In genomic region chr9:32526707-32527048, GRCh38 we compare ENCODE assay signal across 8 cellular contexts. TPM values are rescaled to one million over a fixed set of nuclear protein-coding genes. Genes with fewer than 3 reads are reported as not detected.
A peak's percentile ranks its signal among the peaks of the same experiment; 100 is the strongest.
DNase-seq lines count a peak whose midpoint lies in the region; ATAC-seq, FAIRE-seq and TF ChIP-seq lines count a peak whose summit lies in the region.

No MANE protein-coding gene starts in this region.

- H3K4me3 ChIP-seq in K562 (peak overlapping the region; percentile 54), upper lobe of left lung (peak overlapping the region; percentile 47 to 85 (median 64))

- H2AFZ ChIP-seq in K562 (ENCODE audit: low read depth, low read length) = peak overlapping the region; percentile 78

- DNase-seq in activated naive CD4-positive, alpha-beta T cell (lab: John Stamatoyannopoulos, UW) = no peak
- DNase-seq in K562 (ENCODE audit: extremely low read depth in 1 of 4, low spot score in 3 of 4) = no peak
- peak; percentile 16 for DNase-seq in medulla oblongata (ENCODE audit: extremely low spot score)
- no peak for DNase-seq in upper lobe of left lung
- no peak for DNase-seq in NCI-H1048 (lab: John Stamatoyannopoulos, UW)
- DNase-seq in amniotic stem cell (lab: John Stamatoyannopoulos, UW) = no peak

- H3K79me2 ChIP-seq in K562 (ENCODE audit: control insufficient read depth, insufficient read depth, low read length) = no peaks in the 10 kb centered on the region

- no peak for TF ChIP-seq RAD21 in K562 (CRISPR knock-in tag; conservative IDR thresholded peaks at IDR 0.05 in 1 of 2, IDR thresholded peaks at IDR 0.05 in 1 of 2)

- H3K36me3 ChIP-seq in K562 (ENCODE audit: control insufficient read depth, insufficient read depth, low read length) (no peaks in the 10 kb centered on the region), upper lobe of left lung (no peaks in the 10 kb centered on the region)

- no TSS peak for BruUV-seq in K562 (replicated peaks; lab: Mats Ljungman, UMichigan)

- 0 out of 6 replicates have a peak, but pooled peaks of 1 of the 3 experiments have one; percentile 6 for TF ChIP-seq CTCF in K562 (IDR thresholded peaks at IDR 0.05 in 2 of 3, conservative IDR thresholded peaks at IDR 0.05 in 1 of 3; ENCODE audit: insufficient read depth in 2 of 3, low read depth in 1 of 3, low read length in 3 of 3)
- no peak for TF ChIP-seq CTCF in upper lobe of left lung (IDR thresholded peaks at IDR 0.05)

- H3K27ac Mint-ChIP-seq in activated naive CD4-positive, alpha-beta T cell treated with anti-CD3 and anti-CD28 coated beads, Interleukin-2, amount 50 U/mL, for 24 hours = peak overlapping the region; percentile 78

- TF ChIP-seq EP300 in K562 (IDR thresholded peaks at IDR 0.05; ENCODE audit: low read length) (no peak), upper lobe of left lung (IDR thresholded peaks at IDR 0.05) (no peak)

- H3K27me3 Mint-ChIP-seq in activated naive CD4-positive, alpha-beta T cell treated with anti-CD3 and anti-CD28 coated beads, Interleukin-2, amount 50 U/mL, for 24 hours = no peaks in the 10 kb centered on the region

- H3K4me1 ChIP-seq in K562 (replicated peaks in 1 of 2; ENCODE audit: control insufficient read depth in 2 of 2, insufficient read depth in 2 of 2, low read length in 2 of 2) = peaks cover 0 to 4% of the 10 kb centered on the region in 2 experiments; a peak in 1 of 5 replicates
- H3K4me1 ChIP-seq in upper lobe of left lung = peaks cover 18 to 33% (median 24%) of the 10 kb centered on the region in 4 donors

- H3K4me3 Mint-ChIP-seq in activated naive CD4-positive, alpha-beta T cell treated with anti-CD3 and anti-CD28 coated beads, Interleukin-2, amount 50 U/mL, for 24 hours = peak overlapping the region; percentile 90

- intact Hi-C loops in K562 (cut with micrococcal nuclease) = loop anchor here (1.0 to 2.0 kb wide), 2 partner anchors 46 to 147 kb away; partner anchors contain the start of gene NDUFB6

- CTCF ChIA-PET in K562 (lab: Yijun Ruan, JAX; ENCODE audit: low intra/inter-chr PET ratio) = interaction anchor here (1.1 to 2.3 kb wide), 2 partner anchors 53 to 147 kb away, joined by 5 to 17 read pairs; no protein-coding TSS in a partner anchor

- in situ Hi-C loops in K562 (cut with MboI) = no loop called here

- H3K9me3 ChIP-seq in K562 (replicated peaks; ENCODE audit: control insufficient read depth, insufficient read depth, low read depth, low read length) (no peaks in the 10 kb centered on the region), upper lobe of left lung (no peaks in the 10 kb centered on the region)

- H3K9me3 Mint-ChIP-seq in activated naive CD4-positive, alpha-beta T cell treated with anti-CD3 and anti-CD28 coated beads, Interleukin-2, amount 50 U/mL, for 24 hours = no peaks in the 10 kb centered on the region

- ATAC-seq in K562 (no peak), upper lobe of left lung (ENCODE audit: low FRiP score in 2 of 2) (no peak), GM18867 (IDR thresholded peaks at IDR 0.05; ENCODE audit: unreplicated experiment) (no peak)

- H3K27ac ChIP-seq in K562 (ENCODE audit: extremely low read depth, low read depth, low read length) (peak overlapping the region; percentile 33; the same call in 1 of the 3 replicates), upper lobe of left lung (peak overlapping the region; percentile 86 to 90 (median 89))

- H3K36me3 Mint-ChIP-seq in activated naive CD4-positive, alpha-beta T cell treated with anti-CD3 and anti-CD28 coated beads, Interleukin-2, amount 50 U/mL, for 24 hours = peaks cover 15% of the 10 kb centered on the region

- WGBS in K562 (ENCODE audit: insufficient coverage, low coverage, missing lambda C conversion rate) = 0% methylated on average over 2 of the region's 2 CpGs
- 10 to 14% methylated on average over 2 of the region's 2 CpGs for WGBS in upper lobe of left lung, 2 donors

- peak overlapping the region; percentile 80 for H3K4me2 ChIP-seq in K562 (ENCODE audit: insufficient read depth, low read length)

- no peaks in the 10 kb centered on the region for H3K9me1 ChIP-seq in K562 (ENCODE audit: control insufficient read depth, insufficient read depth, low read length)

- TF ChIP-seq POLR2A in K562 (conservative IDR thresholded peaks at IDR 0.05) = no peak
- no peak for TF ChIP-seq POLR2A in upper lobe of left lung (IDR thresholded peaks at IDR 0.05)

- no peaks in the 10 kb centered on the region for H3K27me3 ChIP-seq in K562 (ENCODE audit: control insufficient read depth in 2 of 2, insufficient read depth in 2 of 2, low read length in 2 of 2)
- no peaks in the 10 kb centered on the region for H3K27me3 ChIP-seq in upper lobe of left lung

- FAIRE-seq in K562 (lab: Jason Lieb, UNC) = no peak

- H3K4me1 Mint-ChIP-seq in activated naive CD4-positive, alpha-beta T cell treated with anti-CD3 and anti-CD28 coated beads, Interleukin-2, amount 50 U/mL, for 24 hours = peaks cover 50% of the 10 kb centered on the region

- POLR2A ChIA-PET in K562 (lab: Yijun Ruan, JAX) = interaction anchor here (1.1 kb wide), 2 partner anchors 10 to 148 kb away, joined by 3 to 4 read pairs; no protein-coding TSS in a partner anchor

- peak overlapping the region in 1 of 2 experiments; percentile 38; a peak in 2 of 4 replicates for H3K9ac ChIP-seq in K562 (ENCODE audit: insufficient read depth in 1 of 2, low read depth in 2 of 2, low read length in 2 of 2)

- H4K20me1 ChIP-seq in K562 (replicated peaks; ENCODE audit: control insufficient read depth, insufficient read depth, low read length) = no peaks in the 10 kb centered on the region

RNA-seq across cellular contexts. Expression of gene RIGI, which starts 0.7 kb away (rescaled TPM):
- 0.53 and 1.9 TPM in 2 replicates for total RNA-seq in K562 (2011; cell fraction: chromatin; rRNA removed; ENCODE audit: low replicate concordance)
- total RNA-seq in K562 (2011; cell fraction: nucleolus; rRNA removed) = 0.33 and 0.39 TPM in 2 replicates
- 0.59 and 1.1 TPM in 2 replicates for total RNA-seq in K562 (2011; cell fraction: nucleoplasm; rRNA removed)
- total RNA-seq in K562 (2014; rRNA removed) (0.27 and 0.49 TPM in 2 replicates), K562 (2014; rRNA removed; fragmentation: Illumina TruSeq; extraction: Trizol) (0.80 and 1.1 TPM in 2 replicates), K562 (2015; rRNA removed; fragmentation: Illumina TruSeq; extraction: Trizol) (1.0 and 1.1 TPM in 2 replicates), K562 (2021) (0.49 and 0.62 TPM in 2 replicates), upper lobe of left lung (10 to 100 TPM in 5 of 6 donors, 1 to 10 TPM in 1; 7.8 to 24.1 (median 15.3) TPM)
- polyA plus RNA-seq in K562 (2011; rRNA removed) (0.43 and 0.54 TPM in 2 replicates), K562 (2014; fragmentation: Illumina TruSeq; extraction: Trizol) (0.53 and 0.94 TPM in 2 replicates), K562 (2014; fragmentation: Nextera tagmentation; extraction: Ambion mirVana) (under 1 TPM; 0.32 to 0.36 TPM), K562 (2014; rRNA removed) (0.31 and 0.50 TPM in 2 replicates)
- polyA plus RNA-seq in K562 (2011; cell fraction: cytosol; rRNA removed) = 0.10 and 0.21 TPM in 2 replicates
- 0.21 and 0.39 TPM in 2 replicates for polyA plus RNA-seq in K562 (2011; cell fraction: nucleus; rRNA removed)
- polyA plus RNA-seq in K562 (2012) = 0.61 and 1.00 TPM in 2 replicates
- polyA minus RNA-seq in K562 (2011; rRNA and poly(A)+ RNA removed) = 0.95 and 1.2 TPM in 2 replicates
- 0.38 TPM in 1 of 2 replicates, not detected in the other for polyA minus RNA-seq in K562 (2011; cell fraction: cytosol; rRNA and poly(A)+ RNA removed)
- 0.54 and 0.89 TPM in 2 replicates for polyA minus RNA-seq in K562 (2011; cell fraction: nucleus; rRNA and poly(A)+ RNA removed)

RNA-seq across cellular contexts. Expression of gene SMIM27, which starts 25.4 kb away (rescaled TPM):
- total RNA-seq in K562 (2011; cell fraction: chromatin; rRNA removed; ENCODE audit: low replicate concordance) = 1.6 and 2.0 TPM in 2 replicates
- 2.4 and 2.5 TPM in 2 replicates for total RNA-seq in K562 (2011; cell fraction: nucleolus; rRNA removed)
- 4.8 and 5.9 TPM in 2 replicates for total RNA-seq in K562 (2011; cell fraction: nucleoplasm; rRNA removed)
- total RNA-seq in K562 (2014; rRNA removed) (2.9 and 5.9 TPM in 2 replicates), K562 (2014; rRNA removed; fragmentation: Illumina TruSeq; extraction: Trizol) (5.1 and 7.0 TPM in 2 replicates), K562 (2015; rRNA removed; fragmentation: Illumina TruSeq; extraction: Trizol) (7.9 and 8.3 TPM in 2 replicates), K562 (2021) (7.8 and 8.9 TPM in 2 replicates), upper lobe of left lung (10 to 100 TPM in 1 of 6 donors, 1 to 10 TPM in 5; 2.1 to 14.4 (median 5.5) TPM)
- polyA plus RNA-seq in K562 (2011; rRNA removed) (8.7 and 10.6 TPM in 2 replicates), K562 (2014; fragmentation: Illumina TruSeq; extraction: Trizol) (4.6 and 5.8 TPM in 2 replicates), K562 (2014; fragmentation: Nextera tagmentation; extraction: Ambion mirVana) (10 to 100 TPM; 14.6 to 16.1 TPM), K562 (2014; rRNA removed) (4.4 and 9.8 TPM in 2 replicates)
- polyA plus RNA-seq in K562 (2011; cell fraction: cytosol; rRNA removed) = 2.6 and 3.3 TPM in 2 replicates
- polyA plus RNA-seq in K562 (2011; cell fraction: nucleus; rRNA removed) = 6.1 and 6.7 TPM in 2 replicates
- 13.3 and 21.5 TPM in 2 replicates for polyA plus RNA-seq in K562 (2012)
- 1.1 and 2.9 TPM in 2 replicates for polyA minus RNA-seq in K562 (2011; rRNA and poly(A)+ RNA removed)
- 2.0 TPM in 1 of 2 replicates, not detected in the other for polyA minus RNA-seq in K562 (2011; cell fraction: cytosol; rRNA and poly(A)+ RNA removed)
- 1.6 and 3.8 TPM in 2 replicates for polyA minus RNA-seq in K562 (2011; cell fraction: nucleus; rRNA and poly(A)+ RNA removed)

RNA-seq across cellular contexts. Expression of gene TOPORS, which starts 25.7 kb away (rescaled TPM):
- 5.5 and 23.2 TPM in 2 replicates for total RNA-seq in K562 (2011; cell fraction: chromatin; rRNA removed; ENCODE audit: low replicate concordance)
- 4.5 and 5.9 TPM in 2 replicates for total RNA-seq in K562 (2011; cell fraction: nucleolus; rRNA removed)
- 8.9 and 9.8 TPM in 2 replicates for total RNA-seq in K562 (2011; cell fraction: nucleoplasm; rRNA removed)
- total RNA-seq in K562 (2014; rRNA removed) (9.3 and 9.9 TPM in 2 replicates), K562 (2014; rRNA removed; fragmentation: Illumina TruSeq; extraction: Trizol) (17.3 and 21.5 TPM in 2 replicates), K562 (2015; rRNA removed; fragmentation: Illumina TruSeq; extraction: Trizol) (17.6 and 19.6 TPM in 2 replicates), K562 (2021) (8.5 and 9.2 TPM in 2 replicates), upper lobe of left lung (10 to 100 TPM; 11.2 to 25.7 (median 14.2) TPM)
- polyA plus RNA-seq in K562 (2011; rRNA removed) (8.1 and 11.4 TPM in 2 replicates), K562 (2014; fragmentation: Illumina TruSeq; extraction: Trizol) (13.6 and 15.9 TPM in 2 replicates), K562 (2014; fragmentation: Nextera tagmentation; extraction: Ambion mirVana) (1 to 10 TPM; 4.3 to 5.0 TPM), K562 (2014; rRNA removed) (7.6 and 8.5 TPM in 2 replicates)
- 2.7 and 4.2 TPM in 2 replicates for polyA plus RNA-seq in K562 (2011; cell fraction: cytosol; rRNA removed)
- 4.8 and 5.8 TPM in 2 replicates for polyA plus RNA-seq in K562 (2011; cell fraction: nucleus; rRNA removed)
- 6.4 and 6.7 TPM in 2 replicates for polyA plus RNA-seq in K562 (2012)
- polyA minus RNA-seq in K562 (2011; rRNA and poly(A)+ RNA removed) = 24.1 and 25.5 TPM in 2 replicates
- polyA minus RNA-seq in K562 (2011; cell fraction: cytosol; rRNA and poly(A)+ RNA removed) = 4.4 and 5.1 TPM in 2 replicates
- 5.5 and 9.2 TPM in 2 replicates for polyA minus RNA-seq in K562 (2011; cell fraction: nucleus; rRNA and poly(A)+ RNA removed)

RNA-seq across cellular contexts. Expression of gene NDUFB6, which starts 46.3 kb away (rescaled TPM):
- total RNA-seq in K562 (2011; cell fraction: chromatin; rRNA removed; ENCODE audit: low replicate concordance) = 7.1 and 14.0 TPM in 2 replicates
- 29.0 and 30.8 TPM in 2 replicates for total RNA-seq in K562 (2011; cell fraction: nucleolus; rRNA removed)
- 16.9 and 18.0 TPM in 2 replicates for total RNA-seq in K562 (2011; cell fraction: nucleoplasm; rRNA removed)
- total RNA-seq in K562 (2014; rRNA removed) = 61.6 and 64.0 TPM in 2 replicates
- total RNA-seq in K562 (2014; rRNA removed; fragmentation: Illumina TruSeq; extraction: Trizol) = 41.0 and 41.4 TPM in 2 replicates
- total RNA-seq in K562 (2015; rRNA removed; fragmentation: Illumina TruSeq; extraction: Trizol) = 44.0 and 46.9 TPM in 2 replicates
- total RNA-seq in K562 (2021) = 60.2 and 67.8 TPM in 2 replicates
- 55.4 and 64.9 TPM in 2 replicates for polyA plus RNA-seq in K562 (2011; rRNA removed)
- 34.2 and 51.2 TPM in 2 replicates for polyA plus RNA-seq in K562 (2011; cell fraction: cytosol; rRNA removed)
- polyA plus RNA-seq in K562 (2011; cell fraction: nucleus; rRNA removed) = 18.0 and 21.5 TPM in 2 replicates
- 35.1 and 82.5 TPM in 2 replicates for polyA plus RNA-seq in K562 (2012)
- 26.5 and 43.6 TPM in 2 replicates for polyA plus RNA-seq in K562 (2014; fragmentation: Illumina TruSeq; extraction: Trizol)
- polyA plus RNA-seq in K562 (2014; fragmentation: Nextera tagmentation; extraction: Ambion mirVana) = 10 to 100 TPM; 71.2 to 88.1 TPM
- 81.8 and 83.9 TPM in 2 replicates for polyA plus RNA-seq in K562 (2014; rRNA removed)
- polyA minus RNA-seq in K562 (2011; rRNA and poly(A)+ RNA removed) = 7.4 and 8.8 TPM in 2 replicates
- 21.8 and 25.1 TPM in 2 replicates for polyA minus RNA-seq in K562 (2011; cell fraction: cytosol; rRNA and poly(A)+ RNA removed)
- polyA minus RNA-seq in K562 (2011; cell fraction: nucleus; rRNA and poly(A)+ RNA removed) = 8.3 and 13.7 TPM in 2 replicates
- 10 to 100 TPM in 5 of 6 donors, 1 to 10 TPM in 1; 3.1 to 46.9 (median 25.9) TPM for total RNA-seq in upper lobe of left lung
